In genomic region chr21:32612075-32612998, GRCh38 we compare ENCODE assay signal across 8 cellular contexts. TPM values are rescaled to one million over a fixed set of nuclear protein-coding genes. Genes with fewer than 3 reads are reported as not detected.
DNase-seq lines count a peak whose midpoint lies in the region; ATAC-seq and TF ChIP-seq lines count a peak whose summit lies in the region.

Gene CFAP298, minus strand, starts transcription at chr21:32612377. Its CDS starts 134 bp downstream, at chr21:32612243.

- peaks cover 23% of the 10 kb centered on the region for H3K36me3 Mint-ChIP-seq in GM23338 (ENCODE audit: low read depth)
- peaks cover 5% of the 10 kb centered on the region for H3K36me3 Mint-ChIP-seq in natural killer cell treated with Interleukin-12 subunit alpha and Interleukin-12 subunit beta and Interleukin-15 and Interleukin-18, amount 100 ng/mL, for 72 hours

- peak within 1 kb of the TSS; percentile 98 for H3K4me2 ChIP-seq in GM23338

- TF ChIP-seq CTCF in GM23338 (conservative IDR thresholded peaks at IDR 0.05; ENCODE audit: low read depth in 2 of 2) (no peak), RWPE2 (IDR thresholded peaks at IDR 0.05; ENCODE audit: poor library complexity, severe bottlenecking) (no peak)

- ATAC-seq in GM23338 (peak; percentile 92), RWPE2 (ENCODE audit: low read depth) (peak; percentile 95)
- peak; percentile 98 for ATAC-seq in natural killer cell treated with Interleukin-12 subunit alpha and Interleukin-12 subunit beta and Interleukin-15 and Interleukin-18, amount 100 ng/mL, for 72 hours
- ATAC-seq in stimulated activated naive CD8-positive, alpha-beta T cell treated with anti-CD3 and anti-CD28 coated beads, Interleukin-15, Interleukin-2, amounts not matched to agents 100 U/mL and 50 U/mL, for 24 hours: peak; percentile 97

- H3K9me3 ChIP-seq in RWPE2 (ENCODE audit: severe bottlenecking): no peaks in the 10 kb centered on the region

- H2AFZ ChIP-seq in GM23338: peak within 1 kb of the TSS; percentile 100

- no peaks in the 10 kb centered on the region; the same call in 1 of the 3 replicates for H3K4me1 Mint-ChIP-seq in GM23338
- H3K4me1 Mint-ChIP-seq in natural killer cell treated with Interleukin-12 subunit alpha and Interleukin-12 subunit beta and Interleukin-15 and Interleukin-18, amount 100 ng/mL, for 72 hours (ENCODE audit: low read depth in 2 of 2): peaks cover 3 to 6% of the 10 kb centered on the region in 2 donors

- peak within 1 kb of the TSS; percentile 98 for H3K27ac Mint-ChIP-seq in GM23338
- H3K27ac Mint-ChIP-seq in natural killer cell treated with Interleukin-12 subunit alpha and Interleukin-12 subunit beta and Interleukin-15 and Interleukin-18, amount 100 ng/mL, for 72 hours: peak within 1 kb of the TSS; percentile 89 to 94

- peaks cover 8% of the 10 kb centered on the region; the same call in 1 of the 2 replicates for H3F3A ChIP-seq in GM23338 (replicated peaks; ENCODE audit: low read depth)

- H3K4me1 ChIP-seq in GM23338 (ENCODE audit: insufficient read depth) (peaks cover 12% of the 10 kb centered on the region), RWPE2 (ENCODE audit: insufficient read depth, poor library complexity, severe bottlenecking) (peaks cover 6% of the 10 kb centered on the region)

- peaks cover 9% of the 10 kb centered on the region for H3K27me3 Mint-ChIP-seq in GM23338 (ENCODE audit: insufficient read depth, low read depth, poor library complexity)
- H3K27me3 Mint-ChIP-seq in natural killer cell treated with Interleukin-12 subunit alpha and Interleukin-12 subunit beta and Interleukin-15 and Interleukin-18, amount 100 ng/mL, for 72 hours: peaks cover 3 to 6% of the 10 kb centered on the region in 2 donors

- H3K4me3 Mint-ChIP-seq in GM23338: peak within 1 kb of the TSS; percentile 97
- H3K4me3 Mint-ChIP-seq in natural killer cell treated with Interleukin-12 subunit alpha and Interleukin-12 subunit beta and Interleukin-15 and Interleukin-18, amount 100 ng/mL, for 72 hours: peak within 1 kb of the TSS; percentile 94

- H3K27ac ChIP-seq in GM23338 (ENCODE audit: low read depth) (peak within 1 kb of the TSS; percentile 94), RWPE2 (ENCODE audit: poor library complexity, severe bottlenecking) (peak within 1 kb of the TSS; percentile 87)

- no peaks in the 10 kb centered on the region for H3K9me3 Mint-ChIP-seq in GM23338
- no peaks in the 10 kb centered on the region for H3K9me3 Mint-ChIP-seq in natural killer cell treated with Interleukin-12 subunit alpha and Interleukin-12 subunit beta and Interleukin-15 and Interleukin-18, amount 100 ng/mL, for 72 hours

- H3K27me3 ChIP-seq in GM23338 (ENCODE audit: insufficient read depth) (no peaks in the 10 kb centered on the region), RWPE2 (ENCODE audit: insufficient read depth, poor library complexity, severe bottlenecking) (no peaks in the 10 kb centered on the region)

- no peaks in the 10 kb centered on the region for H3K9me2 ChIP-seq in GM23338 (ENCODE audit: insufficient read depth)

- H3K36me3 ChIP-seq in GM23338 (ENCODE audit: insufficient read depth): peaks cover 15% of the 10 kb centered on the region; the same call in 1 of the 2 replicates
- peaks cover 27% of the 10 kb centered on the region for H3K36me3 ChIP-seq in RWPE2 (ENCODE audit: low read depth)

- peak within 1 kb of the TSS; percentile 92 for H3K4me3 ChIP-seq in GM23338
- peak within 1 kb of the TSS; percentile 94 for H3K4me3 ChIP-seq in RWPE2 (ENCODE audit: severe bottlenecking)

- H4K20me1 ChIP-seq in GM23338 (replicated peaks; ENCODE audit: insufficient read depth): peaks cover 5% of the 10 kb centered on the region

- peaks cover 24% of the 10 kb centered on the region for H3K79me2 ChIP-seq in GM23338 (replicated peaks; ENCODE audit: insufficient read depth)

- DNase-seq in Daoy (ENCODE audit: low read depth) (peak; percentile 96), GM23338 (ENCODE audit: low spot score) (peak; percentile 91), LHCN-M2 (ENCODE audit: low read depth) (peak; percentile 93), RWPE2 (ENCODE audit: low spot score) (peak; percentile 93), fibroblast of peridontal ligament (ENCODE audit: extremely low read depth) (peak; percentile 94)
- peak; percentile 80 for DNase-seq in activated T-helper 9 cell treated with anti-CD3 and anti-CD28 coated beads, Interleukin-2, amount 50 U/mL, for 16 hours (ENCODE audit: low read depth)
- DNase-seq in natural killer cell treated with Interleukin-12 subunit alpha and Interleukin-12 subunit beta and Interleukin-15 and Interleukin-18, amount 100 ng/mL, for 72 hours (ENCODE audit: low spot score): peak; percentile 94
- peak; percentile 86 for DNase-seq in stimulated activated naive CD8-positive, alpha-beta T cell treated with anti-CD3 and anti-CD28 coated beads, Interleukin-15, Interleukin-2, amounts not matched to agents 100 U/mL and 50 U/mL, for 24 hours

TF ChIP-seq in GM23338, 12 proteins besides CTCF, POLR2A, EP300 and RAD21:
- TF ChIP-seq CREB1 (CRISPR knock-in tag; IDR thresholded peaks at IDR 0.05; ENCODE audit: low read depth) (peak; percentile 35; the same call in 1 of the 2 replicates), STAT1 (IDR thresholded peaks at IDR 0.05; ENCODE audit: unreplicated experiment) (no peak), POLR2AphosphoS5 (IDR thresholded peaks at IDR 0.05; ENCODE audit: low read depth) (peak; percentile 83), ETS1 (IDR thresholded peaks at IDR 0.05) (peak; percentile 35)
TF ChIP-seq in GM23338: peak in this region for 3.

RNA-seq across cellular contexts. Expression of gene CFAP298, which starts in this region (rescaled TPM):
- total RNA-seq in Daoy (2014; rRNA removed; shearing (Covaris generic)): 90.3 and 113 TPM in 2 replicates
- 37.8 and 46.6 TPM in 2 replicates for total RNA-seq in GM23338 (2014; rRNA removed; shearing (Covaris generic))
- 152 and 157 TPM in 2 replicates for polyA plus RNA-seq in GM23338 (2016; fragmentation: Nextera tagmentation; extraction: Ambion mirVana)
- 32.5 and 46.8 TPM in 2 replicates for total RNA-seq in LHCN-M2 (2014; rRNA removed)
- 22.4 TPM for polyA plus RNA-seq in LHCN-M2 (2012)
- 10 to 100 TPM; 31.0 to 37.6 TPM for total RNA-seq in natural killer cell treated with Interleukin-12 subunit alpha and Interleukin-12 subunit beta and Interleukin-15 and Interleukin-18, amount 100 ng/mL, for 72 hours

Comparison
In these comparisons a context has a peak if more than half of its experiments do, and no peak if none do; other contexts are left out.
1. Peak in every context shown above with its lines: DNase-seq, ATAC-seq, H3K4me3 ChIP-seq and H3K27ac ChIP-seq.